Comparison of ENCODE assay signal across 22 cellular contexts in the genomic region with DNA sequence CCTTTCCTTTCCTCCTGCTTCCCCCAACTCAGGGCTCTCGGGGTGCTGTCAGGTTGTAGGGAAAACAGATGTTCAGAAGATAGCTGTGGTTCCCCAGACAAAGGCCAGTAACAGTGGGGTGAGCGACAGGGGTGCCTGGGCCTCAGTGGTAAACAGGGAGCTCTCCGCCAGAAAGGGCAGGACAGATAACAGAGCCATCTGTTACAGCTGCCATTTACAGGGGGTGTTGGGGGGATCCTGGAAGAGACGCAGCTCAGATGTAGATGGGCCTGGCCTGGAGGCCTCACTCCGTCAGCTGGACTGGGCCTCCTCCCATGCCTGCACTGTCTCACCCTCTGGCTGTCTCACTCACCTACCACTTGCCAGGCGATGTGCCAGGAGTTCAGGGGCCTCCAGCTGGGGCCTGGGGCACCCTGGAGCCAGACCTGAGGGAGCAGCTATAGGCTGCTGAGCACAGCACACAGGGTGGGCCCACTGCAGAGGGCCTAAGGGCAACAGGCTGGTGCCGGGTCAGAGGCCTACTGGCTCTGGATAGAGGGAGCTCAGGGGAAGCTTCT. TPM values are rescaled to one million over a fixed set of nuclear protein-coding genes. Genes with fewer than 3 reads are reported as not detected.
A peak's percentile ranks its signal among the peaks of the same experiment; 100 is the strongest.
DNase-seq lines count a peak whose midpoint lies in the region; ATAC-seq and TF ChIP-seq lines count a peak whose summit lies in the region.
"Had no signal": no experiment of that assay in that cellular context is flagged by ENCODE, and none has a peak within 500 bp of the region (broad histone marks: within the 10 kb centered on the region; RNA-seq: fewer than 3 reads in every experiment).

No MANE protein-coding gene starts in this region.

- peaks cover 4 to 71% (median 22%) of the 10 kb centered on the region in 3 donors for H3K4me1 ChIP-seq in gastroesophageal sphincter

- H3K36me3 ChIP-seq in gastroesophageal sphincter: peaks cover 0 to 71% of the 10 kb centered on the region in 2 donors
- H3K36me3 ChIP-seq in H7 (replicated peaks; ENCODE audit: control insufficient read depth, insufficient read depth, low read length): peaks cover 8% of the 10 kb centered on the region

- peaks cover 3% of the 10 kb centered on the region for H3K36me3 Mint-ChIP-seq in progenitor cell of endocrine pancreas (ENCODE audit: insufficient read depth)

- no peak for TF ChIP-seq EP300 in gastroesophageal sphincter (IDR thresholded peaks at IDR 0.05)

- no peaks in the 10 kb centered on the region for H3K27me3 Mint-ChIP-seq in progenitor cell of endocrine pancreas
- H3K27me3 Mint-ChIP-seq: activated B cell treated with CpG ODN at 0.5 μM for 24 hours; B cell; stimulated activated naive B cell treated with anti-CD40 and anti-IgM and Interleukin-4, amounts not matched to agents 10 μg/mL and 1 μg/mL and 100 μg/mL, for 72 hours had no signal

- peak; percentile 41 for ATAC-seq in gastroesophageal sphincter
- ATAC-seq: left lung; stimulated activated naive B cell treated with anti-CD40 and anti-IgM and Interleukin-4, amounts not matched to agents 10 μg/mL and 1 μg/mL and 100 μg/mL, for 72 hours had no signal

- H3K4me1 Mint-ChIP-seq in progenitor cell of endocrine pancreas (ENCODE audit: low read depth): no peaks in the 10 kb centered on the region

- no peak overlapping the region for H3K4me3 Mint-ChIP-seq in progenitor cell of endocrine pancreas (ENCODE audit: low read depth)
- H3K4me3 Mint-ChIP-seq: activated B cell treated with CpG ODN at 0.5 μM for 24 hours; activated T-helper 1 cell treated with anti-CD3 and anti-CD28 coated beads, Interleukin-12 subunit alpha, Interleukin-12 subunit beta, Interleukin-2, Interleukin-4 antibody, amounts not matched to agents 30 ng/mL and 10 ng/mL and 1 ng/mL, durations not matched to agents 14 hours and 24 hours and 36 hours; B cell; stimulated activated naive B cell treated with anti-CD40 and anti-IgM and Interleukin-4, amounts not matched to agents 10 μg/mL and 1 μg/mL and 100 μg/mL, for 72 hours had no signal

- TF ChIP-seq CTCF in gastroesophageal sphincter (IDR thresholded peaks at IDR 0.05): no peak
- TF ChIP-seq CTCF in progenitor cell of endocrine pancreas (IDR thresholded peaks at IDR 0.05; ENCODE audit: unreplicated experiment): no peak

- no peak overlapping the region for H3K4me3 ChIP-seq in gastroesophageal sphincter
- H3K4me3 ChIP-seq in H7 (ENCODE audit: insufficient read depth, low read depth, low read length): no peak overlapping the region
- H3K4me3 ChIP-seq: breast epithelium, left lung, upper lobe of left lung had no signal

- no peak for TF ChIP-seq POLR2A in gastroesophageal sphincter (IDR thresholded peaks at IDR 0.05)

- peak overlapping the region; percentile 20 for H3K27ac Mint-ChIP-seq in progenitor cell of endocrine pancreas
- H3K27ac Mint-ChIP-seq: activated B cell treated with CpG ODN at 0.5 μM for 24 hours; activated T-helper 1 cell treated with anti-CD3 and anti-CD28 coated beads, Interleukin-12 subunit alpha, Interleukin-12 subunit beta, Interleukin-2, Interleukin-4 antibody, amounts not matched to agents 30 ng/mL and 10 ng/mL and 1 ng/mL, durations not matched to agents 14 hours and 24 hours and 36 hours; B cell; stimulated activated naive B cell treated with anti-CD40 and anti-IgM and Interleukin-4, amounts not matched to agents 10 μg/mL and 1 μg/mL and 100 μg/mL, for 72 hours had no signal

- no peaks in the 10 kb centered on the region for H3K9me3 ChIP-seq in gastroesophageal sphincter
- H3K9me3 ChIP-seq: breast epithelium, left lung, upper lobe of left lung had no signal

- H3K9me3 Mint-ChIP-seq in progenitor cell of endocrine pancreas (ENCODE audit: low read depth): no peaks in the 10 kb centered on the region
- H3K9me3 Mint-ChIP-seq: activated B cell treated with CpG ODN at 0.5 μM for 24 hours; activated T-helper 1 cell treated with anti-CD3 and anti-CD28 coated beads, Interleukin-12 subunit alpha, Interleukin-12 subunit beta, Interleukin-2, Interleukin-4 antibody, amounts not matched to agents 30 ng/mL and 10 ng/mL and 1 ng/mL, durations not matched to agents 14 hours and 24 hours and 36 hours; stimulated activated naive B cell treated with anti-CD40 and anti-IgM and Interleukin-4, amounts not matched to agents 10 μg/mL and 1 μg/mL and 100 μg/mL, for 72 hours had no signal

- WGBS in gastroesophageal sphincter (ENCODE audit: low coverage in 1 of 2), 2 donors: 24 to 38% methylated on average over 2 to 4 of the region's 7 CpGs

- H3K27ac ChIP-seq in gastroesophageal sphincter: peak overlapping the region in 3 of 4 donors; percentile 62 to 63 (median 62)
- H3K27ac ChIP-seq: left lung, upper lobe of left lung had no signal

- no peaks in the 10 kb centered on the region for H3K27me3 ChIP-seq in gastroesophageal sphincter
- H3K27me3 ChIP-seq in H7 (ENCODE audit: control insufficient read depth, insufficient read depth, low read length): no peaks in the 10 kb centered on the region
- H3K27me3 ChIP-seq: breast epithelium, left lung, upper lobe of left lung had no signal

- peak; percentile 9 for DNase-seq in NCI-H2171 treated with DMSO at 0.1 percent for 48 hours (lab: John Stamatoyannopoulos, UW)
- no peak for DNase-seq in NCI-H2171 (lab: John Stamatoyannopoulos, UW)
- DNase-seq in M059J (ENCODE audit: low read depth): peak; percentile 17
- no peak for DNase-seq in progenitor cell of endocrine pancreas (ENCODE audit: low spot score, unreplicated experiment)
- no peak for DNase-seq in stimulated activated CD4-positive, alpha-beta T cell treated with anti-CD3 and anti-CD28 coated beads, Interleukin-4, amount 100 ng/mL, for 24 hours
- DNase-seq in H7: no peak
- DNase-seq in NCI-H2227 treated with DMSO at 0.1 percent for 48 hours (lab: John Stamatoyannopoulos, UW): no peak
- DNase-seq: activated B cell treated with CpG ODN at 0.5 μM for 24 hours; Calu3; GOT3; Kasumi-1; left lung; NCI-H1105 treated with DMSO at 0.1 percent for 48 hours; NCI-H82; nucleus accumbens; stimulated activated CD4-positive, alpha-beta T cell treated with anti-CD3 and anti-CD28 coated beads, Interleukin-15, amount 100 ng/mL, for 24 hours; stimulated activated naive B cell treated with anti-CD40 and anti-IgM and Interleukin-4, amounts not matched to agents 10 μg/mL and 1 μg/mL and 100 μg/mL, for 72 hours; upper lobe of left lung had no signal

RNA-seq across cellular contexts. Expression of gene SUSD2, which starts 16.4 kb away (rescaled TPM):
- 0.15 TPM in 1 of 2 replicates, not detected in the other for total RNA-seq in M059J (2014; rRNA removed; shearing (Covaris generic))
- total RNA-seq in gastroesophageal sphincter (1 to 10 TPM; 2.4 to 5.0 (median 4.4) TPM), progenitor cell of endocrine pancreas (0.75 and 0.79 TPM in 2 replicates)
- total RNA-seq in H7 (2014; rRNA removed; shearing (Covaris generic)): 0.83 and 1.3 TPM in 2 replicates

Comparison
In these comparisons a context has a peak if more than half of its experiments do, and no peak if none do; other contexts are left out.
1. DNase-seq: peak in NCI-H2171 treated with DMSO at 0.1 percent for 48 hours (single experiment) and M059J (single experiment); none in NCI-H2171 (single experiment), progenitor cell of endocrine pancreas (single experiment), stimulated activated CD4-positive, alpha-beta T cell treated with anti-CD3 and anti-CD28 coated beads, Interleukin-4, amount 100 ng/mL, for 24 hours (single experiment), H7 (single experiment) and NCI-H2227 treated with DMSO at 0.1 percent for 48 hours (single experiment).